1 cellular context compared by ENCODE assay signal in genomic region chr9:110980261-110980660, GRCh38.
TF ChIP-seq lines count a peak whose summit lies in the region.

No MANE protein-coding gene starts in this region.

TF ChIP-seq in GM12878, 131 proteins besides CTCF, POLR2A, EP300 and RAD21 (continued from another document):
- TF ChIP-seq TCF3 (IDR thresholded peaks at IDR 0.05; ENCODE audit: borderline replicate concordance, insufficient read depth, low read depth, low read length) (no peak), MXI1 (IDR thresholded peaks at IDR 0.05; ENCODE audit: low read depth, low read length) (no peak), E2F8 (IDR thresholded peaks at IDR 0.05; ENCODE audit: low read depth, partially characterized antibody) (no peak), FOXM1 (IDR thresholded peaks at IDR 0.05; ENCODE audit: low read depth, low read length) (no peak), PAX8 (IDR thresholded peaks at IDR 0.05) (no peak)
